Comparison of ENCODE assay signal across 22 cellular contexts in the genomic region with DNA sequence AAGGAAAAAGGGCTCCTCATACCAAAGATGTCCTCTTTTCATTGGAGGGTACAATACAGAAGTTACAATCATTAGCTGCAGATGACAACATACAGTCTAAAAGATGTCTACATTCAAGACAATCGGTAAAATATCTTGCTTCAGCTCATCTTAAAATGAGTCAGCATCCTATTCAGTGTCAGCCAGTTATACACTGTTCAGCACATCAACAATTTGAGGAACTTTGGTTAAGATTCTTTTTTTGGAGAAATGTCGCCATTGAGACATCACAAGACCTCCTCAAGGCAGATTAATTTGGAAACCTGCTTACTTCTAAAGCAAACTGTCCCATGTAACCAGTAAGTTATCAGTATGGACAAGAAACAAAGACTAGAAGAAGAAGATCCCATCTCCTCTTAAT.
"Had no signal": no experiment of that assay in that cellular context is flagged by ENCODE, and none has a peak within 500 bp of the region (broad histone marks: within the 10 kb centered on the region; RNA-seq: fewer than 3 reads in every experiment).

No MANE protein-coding gene starts in this region.

- DNase-seq: activated CD4-positive, alpha-beta T cell treated with anti-CD3 and anti-CD28 coated beads, Interleukin-2, amount 10 ng/mL, durations not matched to agents 24 days and 14 days; activated CD8-positive, alpha-beta T cell treated with anti-CD3 and anti-CD28 coated beads for 36 hours; activated naive CD4-positive, alpha-beta T cell; activated naive CD8-positive, alpha-beta T cell treated with anti-CD3 and anti-CD28 coated beads for 36 hours; activated T-cell treated with anti-CD3 and anti-CD28 coated beads, Interleukin-2, amount 50 U/mL, for 1 hour; amniotic stem cell; endodermal cell; heart left ventricle; kidney; mammary epithelial cell; midbrain; nephron progenitor cell; occipital lobe; stimulated activated CD4-positive, alpha-beta T cell treated with anti-CD3 and anti-CD28 coated beads, Interleukin-2, amount 100 ng/mL, for 24 hours; stimulated activated naive CD4-positive, alpha-beta T cell treated with Interleukin-2 at 50 U/mL for 16 hours; T-helper 9 cell; thyroid gland; uterus had no signal

- H3K9me3 ChIP-seq: heart left ventricle, thyroid gland, uterus had no signal

- H3K4me1 ChIP-seq: heart left ventricle, thyroid gland, uterus had no signal

- H3K36me3 Mint-ChIP-seq: activated naive CD8-positive, alpha-beta T cell treated with anti-CD3 and anti-CD28 coated beads for 36 hours had no signal

- ATAC-seq: activated CD8-positive, alpha-beta T cell treated with anti-CD3 and anti-CD28 coated beads for 36 hours; activated T-helper 17 cell treated with anti-CD3 and anti-CD28 coated beads, Interleukin-2, amount 50 U/mL, for 72 hours; heart left ventricle; left lobe of liver had no signal

- H3K4me3 Mint-ChIP-seq: activated CD4-positive, alpha-beta T cell treated with anti-CD3 and anti-CD28 coated beads, Interleukin-2, amount 10 ng/mL, durations not matched to agents 24 days and 14 days; activated CD8-positive, alpha-beta T cell treated with anti-CD3 and anti-CD28 coated beads for 36 hours; activated naive CD8-positive, alpha-beta T cell treated with anti-CD3 and anti-CD28 coated beads for 36 hours; activated T-helper 17 cell treated with anti-CD3 and anti-CD28 coated beads, Interleukin-2, amount 50 U/mL, for 72 hours; endodermal cell; nephron progenitor cell had no signal

- H3K4me1 Mint-ChIP-seq: activated CD4-positive, alpha-beta T cell treated with anti-CD3 and anti-CD28 coated beads, Interleukin-2, amount 10 ng/mL, durations not matched to agents 24 days and 14 days; activated naive CD8-positive, alpha-beta T cell treated with anti-CD3 and anti-CD28 coated beads for 36 hours; activated T-helper 17 cell treated with anti-CD3 and anti-CD28 coated beads, Interleukin-2, amount 50 U/mL, for 72 hours; endodermal cell; nephron progenitor cell had no signal

- H3K27ac ChIP-seq: cardiac muscle cell, thyroid gland, uterus had no signal

- H3K9me3 Mint-ChIP-seq: activated CD4-positive, alpha-beta T cell treated with anti-CD3 and anti-CD28 coated beads, Interleukin-2, amount 10 ng/mL, durations not matched to agents 24 days and 14 days; activated CD8-positive, alpha-beta T cell treated with anti-CD3 and anti-CD28 coated beads for 36 hours; activated naive CD8-positive, alpha-beta T cell treated with anti-CD3 and anti-CD28 coated beads for 36 hours; activated T-helper 17 cell treated with anti-CD3 and anti-CD28 coated beads, Interleukin-2, amount 50 U/mL, for 72 hours; endodermal cell had no signal

- H3K27ac Mint-ChIP-seq: activated CD4-positive, alpha-beta T cell treated with anti-CD3 and anti-CD28 coated beads, Interleukin-2, amount 10 ng/mL, durations not matched to agents 24 days and 14 days; activated CD8-positive, alpha-beta T cell treated with anti-CD3 and anti-CD28 coated beads for 36 hours; activated naive CD8-positive, alpha-beta T cell treated with anti-CD3 and anti-CD28 coated beads for 36 hours; activated T-helper 17 cell treated with anti-CD3 and anti-CD28 coated beads, Interleukin-2, amount 50 U/mL, for 72 hours; endodermal cell; nephron progenitor cell had no signal

- FAIRE-seq: frontal cortex, kidney had no signal

- H3K4me3 ChIP-seq: cardiac muscle cell, heart left ventricle, thyroid gland, uterus had no signal
